Comparison of ENCODE assay signal across 1 cellular context in genomic region chr20:62924567-62925419, GRCh38.
TF ChIP-seq lines count a peak whose summit lies in the region.

No MANE protein-coding gene starts in this region.

TF ChIP-seq in HepG2, 621 proteins besides CTCF, POLR2A, EP300 and RAD21 (continued from another document and continues in another):
- TF ChIP-seq ZNF512B (CRISPR knock-in tag; IDR thresholded peaks at IDR 0.05; ENCODE audit: borderline replicate concordance) (no peak), NFE2 (CRISPR knock-in tag; IDR thresholded peaks at IDR 0.05) (no peak), ZNF768 (CRISPR knock-in tag; IDR thresholded peaks at IDR 0.05) (no peak), ZNF335 (CRISPR knock-in tag; IDR thresholded peaks at IDR 0.05) (no peak), MEF2D (CRISPR knock-in tag; IDR thresholded peaks at IDR 0.05) (no peak), MXI1 (IDR thresholded peaks at IDR 0.05; ENCODE audit: borderline replicate concordance, low read depth, low read length) (no peak; the same call in 1 of the 3 replicates), ZNF180 (CRISPR knock-in tag; IDR thresholded peaks at IDR 0.05; ENCODE audit: borderline replicate concordance, low read depth) (no peak), NCOA1 (CRISPR knock-in tag; IDR thresholded peaks at IDR 0.05) (no peak; the same call in 1 of the 2 replicates), NR1H2 (CRISPR knock-in tag; IDR thresholded peaks at IDR 0.05; ENCODE audit: borderline replicate concordance, low read depth) (no peak), ZFY (CRISPR knock-in tag; IDR thresholded peaks at IDR 0.05) (no peak; the same call in 1 of the 2 replicates), GABPA (IDR thresholded peaks at IDR 0.05; ENCODE audit: low read depth, low read length) (no peak), GABPA (CRISPR knock-in tag; IDR thresholded peaks at IDR 0.05; ENCODE audit: low read depth) (no peak), PAXIP1 (CRISPR knock-in tag; conservative IDR thresholded peaks at IDR 0.05) (no peak), ZFP82 (CRISPR knock-in tag; IDR thresholded peaks at IDR 0.05; ENCODE audit: borderline replicate concordance) (no peak), ZNF33B (CRISPR knock-in tag; IDR thresholded peaks at IDR 0.05) (peak; percentile 53; the same call in 1 of the 2 replicates), FOXM1 (CRISPR knock-in tag; IDR thresholded peaks at IDR 0.05) (no peak), TRAFD1 (CRISPR knock-in tag; IDR thresholded peaks at IDR 0.05; ENCODE audit: borderline replicate concordance) (no peak), HOXA7 (CRISPR knock-in tag; IDR thresholded peaks at IDR 0.05) (no peak), REST (IDR thresholded peaks at IDR 0.05; ENCODE audit: borderline replicate concordance in 1 of 2, low read depth in 1 of 2, low read length in 2 of 2) (0 out of 4 replicates have a peak, but pooled peaks of 1 of the 2 experiments have one; percentile 13), CBX2 (IDR thresholded peaks at IDR 0.05; ENCODE audit: low read depth, low read length) (no peak), CBX2 (CRISPR knock-in tag; IDR thresholded peaks at IDR 0.05; ENCODE audit: low read depth) (no peak), ZNF383 (CRISPR knock-in tag; IDR thresholded peaks at IDR 0.05; ENCODE audit: borderline replicate concordance) (no peak; the same call in 1 of the 2 replicates), DPF2 (CRISPR knock-in tag; IDR thresholded peaks at IDR 0.05; ENCODE audit: borderline replicate concordance, low read depth) (no peak; the same call in 1 of the 2 replicates), ZNF362 (CRISPR knock-in tag; IDR thresholded peaks at IDR 0.05; ENCODE audit: borderline replicate concordance) (no peak), STAT6 (CRISPR knock-in tag; IDR thresholded peaks at IDR 0.05; ENCODE audit: borderline replicate concordance) (no peak), KIAA2018 (CRISPR knock-in tag; IDR thresholded peaks at IDR 0.05; ENCODE audit: borderline replicate concordance) (no peak), TSC22D2 (CRISPR knock-in tag; IDR thresholded peaks at IDR 0.05; ENCODE audit: borderline replicate concordance) (no peak)
